In the genomic region with DNA sequence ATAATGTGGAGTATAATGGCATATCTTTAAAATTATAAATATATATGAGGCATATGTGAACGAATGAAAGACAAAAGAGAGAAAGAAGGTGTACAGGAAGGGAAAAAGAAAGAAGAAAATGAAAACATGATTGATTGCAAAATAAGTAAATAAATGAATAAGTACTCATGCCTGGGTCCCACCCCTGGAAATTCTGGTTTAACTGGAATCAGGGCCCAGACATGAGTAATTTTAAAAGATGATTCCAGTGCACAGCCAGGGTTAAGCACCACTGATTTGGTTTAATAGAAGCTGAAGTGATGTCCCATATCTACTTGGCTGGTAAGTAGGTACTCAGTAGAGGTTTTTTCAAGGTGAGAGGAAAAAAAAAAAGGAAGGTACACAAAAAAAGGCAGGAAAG, we compare ENCODE assay signal across 1 cellular context.
TF ChIP-seq lines count a peak whose summit lies in the region.

No MANE protein-coding gene starts in this region.

TF ChIP-seq in GM23338, 12 proteins besides CTCF, POLR2A, EP300 and RAD21 (continued from another document):
- TF ChIP-seq, protein P1, sequence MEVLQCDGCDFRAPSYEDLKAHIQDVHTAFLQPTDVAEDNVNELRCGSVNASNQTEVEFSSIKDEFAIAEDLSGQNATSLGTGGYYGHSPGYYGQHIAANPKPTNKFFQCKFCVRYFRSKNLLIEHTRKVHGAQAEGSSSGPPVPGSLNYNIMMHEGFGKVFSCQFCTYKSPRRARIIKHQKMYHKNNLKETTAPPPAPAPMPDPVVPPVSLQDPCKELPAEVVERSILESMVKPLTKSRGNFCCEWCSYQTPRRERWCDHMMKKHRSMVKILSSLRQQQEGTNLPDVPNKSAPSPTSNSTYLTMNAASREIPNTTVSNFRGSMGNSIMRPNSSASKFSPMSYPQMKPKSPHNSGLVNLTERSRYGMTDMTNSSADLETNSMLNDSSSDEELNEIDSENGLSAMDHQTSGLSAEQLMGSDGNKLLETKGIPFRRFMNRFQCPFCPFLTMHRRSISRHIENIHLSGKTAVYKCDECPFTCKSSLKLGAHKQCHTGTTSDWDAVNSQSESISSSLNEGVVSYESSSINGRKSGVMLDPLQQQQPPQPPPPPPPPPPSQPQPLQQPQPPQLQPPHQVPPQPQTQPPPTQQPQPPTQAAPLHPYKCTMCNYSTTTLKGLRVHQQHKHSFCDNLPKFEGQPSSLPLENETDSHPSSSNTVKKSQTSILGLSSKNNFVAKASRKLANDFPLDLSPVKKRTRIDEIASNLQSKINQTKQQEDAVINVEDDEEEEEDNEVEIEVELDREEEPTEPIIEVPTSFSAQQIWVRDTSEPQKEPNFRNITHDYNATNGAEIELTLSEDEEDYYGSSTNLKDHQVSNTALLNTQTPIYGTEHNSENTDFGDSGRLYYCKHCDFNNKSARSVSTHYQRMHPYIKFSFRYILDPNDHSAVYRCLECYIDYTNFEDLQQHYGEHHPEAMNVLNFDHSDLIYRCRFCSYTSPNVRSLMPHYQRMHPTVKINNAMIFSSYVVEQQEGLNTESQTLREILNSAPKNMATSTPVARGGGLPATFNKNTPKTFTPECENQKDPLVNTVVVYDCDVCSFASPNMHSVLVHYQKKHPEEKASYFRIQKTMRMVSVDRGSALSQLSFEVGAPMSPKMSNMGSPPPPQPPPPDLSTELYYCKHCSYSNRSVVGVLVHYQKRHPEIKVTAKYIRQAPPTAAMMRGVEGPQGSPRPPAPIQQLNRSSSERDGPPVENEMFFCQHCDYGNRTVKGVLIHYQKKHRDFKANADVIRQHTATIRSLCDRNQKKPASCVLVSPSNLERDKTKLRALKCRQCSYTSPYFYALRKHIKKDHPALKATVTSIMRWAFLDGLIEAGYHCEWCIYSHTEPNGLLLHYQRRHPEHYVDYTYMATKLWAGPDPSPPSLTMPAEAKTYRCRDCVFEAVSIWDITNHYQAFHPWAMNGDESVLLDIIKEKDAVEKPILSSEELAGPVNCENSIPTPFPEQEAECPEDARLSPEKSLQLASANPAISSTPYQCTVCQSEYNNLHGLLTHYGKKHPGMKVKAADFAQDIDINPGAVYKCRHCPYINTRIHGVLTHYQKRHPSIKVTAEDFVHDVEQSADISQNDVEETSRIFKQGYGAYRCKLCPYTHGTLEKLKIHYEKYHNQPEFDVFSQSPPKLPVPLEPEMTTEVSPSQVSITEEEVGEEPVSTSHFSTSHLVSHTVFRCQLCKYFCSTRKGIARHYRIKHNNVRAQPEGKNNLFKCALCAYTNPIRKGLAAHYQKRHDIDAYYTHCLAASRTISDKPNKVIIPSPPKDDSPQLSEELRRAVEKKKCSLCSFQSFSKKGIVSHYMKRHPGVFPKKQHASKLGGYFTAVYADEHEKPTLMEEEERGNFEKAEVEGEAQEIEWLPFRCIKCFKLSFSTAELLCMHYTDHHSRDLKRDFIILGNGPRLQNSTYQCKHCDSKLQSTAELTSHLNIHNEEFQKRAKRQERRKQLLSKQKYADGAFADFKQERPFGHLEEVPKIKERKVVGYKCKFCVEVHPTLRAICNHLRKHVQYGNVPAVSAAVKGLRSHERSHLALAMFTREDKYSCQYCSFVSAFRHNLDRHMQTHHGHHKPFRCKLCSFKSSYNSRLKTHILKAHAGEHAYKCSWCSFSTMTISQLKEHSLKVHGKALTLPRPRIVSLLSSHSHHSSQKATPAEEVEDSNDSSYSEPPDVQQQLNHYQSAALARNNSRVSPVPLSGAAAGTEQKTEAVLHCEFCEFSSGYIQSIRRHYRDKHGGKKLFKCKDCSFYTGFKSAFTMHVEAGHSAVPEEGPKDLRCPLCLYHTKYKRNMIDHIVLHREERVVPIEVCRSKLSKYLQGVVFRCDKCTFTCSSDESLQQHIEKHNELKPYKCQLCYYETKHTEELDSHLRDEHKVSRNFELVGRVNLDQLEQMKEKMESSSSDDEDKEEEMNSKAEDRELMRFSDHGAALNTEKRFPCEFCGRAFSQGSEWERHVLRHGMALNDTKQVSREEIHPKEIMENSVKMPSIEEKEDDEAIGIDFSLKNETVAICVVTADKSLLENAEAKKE (CRISPR knock-in tag; IDR thresholded peaks at IDR 0.05): no peak
- TF ChIP-seq NANOG (IDR thresholded peaks at IDR 0.05; ENCODE audit: borderline replicate concordance) (no peak), POLR2AphosphoS5 (IDR thresholded peaks at IDR 0.05; ENCODE audit: low read depth) (no peak), ZNF114 (CRISPR knock-in tag; IDR thresholded peaks at IDR 0.05) (no peak), CREB1 (CRISPR knock-in tag; IDR thresholded peaks at IDR 0.05; ENCODE audit: low read depth) (no peak), STAT1 (IDR thresholded peaks at IDR 0.05; ENCODE audit: unreplicated experiment) (no peak)
